In genomic region chr15:68028808-68029207, GRCh38 we compare ENCODE assay signal across 19 cellular contexts. TPM values are rescaled to one million over a fixed set of nuclear protein-coding genes. Genes with fewer than 3 reads are reported as not detected.
DNase-seq lines count a peak whose midpoint lies in the region; ATAC-seq, FAIRE-seq and TF ChIP-seq lines count a peak whose summit lies in the region.
"Had no signal": no experiment of that assay in that cellular context is flagged by ENCODE, and none has a peak within 500 bp of the region (broad histone marks: within the 10 kb centered on the region; RNA-seq: fewer than 3 reads in every experiment).

No MANE protein-coding gene starts in this region.

- in situ Hi-C loops in HepG2 (cut with HindIII; ENCODE audit: extremely low pct_ligation_motif_present, low pct_unique_long_range_greater_than_20kb), result no loop called here

- FAIRE-seq in HepG2 (lab: Jason Lieb, UNC), result no peak
- FAIRE-seq: G401.6, GM19239 had no signal

- H3K36me3 ChIP-seq in HepG2 (replicated peaks in 1 of 2; ENCODE audit: control insufficient read depth in 1 of 2, insufficient read depth in 2 of 2, low read length in 2 of 2) (no peaks in the 10 kb centered on the region), right lobe of liver (no peaks in the 10 kb centered on the region), upper lobe of left lung (no peaks in the 10 kb centered on the region)

- ATAC-seq in HepG2, result no peak
- ATAC-seq in right lobe of liver, result no peak
- no peak for ATAC-seq in HG03354 (IDR thresholded peaks at IDR 0.05; ENCODE audit: poor library complexity, severe bottlenecking, unreplicated experiment)
- ATAC-seq in upper lobe of left lung (ENCODE audit: low FRiP score in 2 of 2), result no peak

- intact Hi-C loops in HepG2 (cut with micrococcal nuclease; ENCODE audit: unreplicated experiment) (no loop called here), right lobe of liver (cut with DNase I) (no loop called here)

- TF ChIP-seq EP300 in HepG2 (IDR thresholded peaks at IDR 0.05; ENCODE audit: low read depth in 2 of 2, low read length in 2 of 2) (no peak), HepG2 (CRISPR knock-in tag; IDR thresholded peaks at IDR 0.05; ENCODE audit: borderline replicate concordance) (no peak), upper lobe of left lung (IDR thresholded peaks at IDR 0.05) (no peak)

- peaks cover 45% of the 10 kb centered on the region for H3K4me1 ChIP-seq in HepG2 (ENCODE audit: insufficient read depth, low read length)
- no peaks in the 10 kb centered on the region for H3K4me1 ChIP-seq in right lobe of liver
- H3K4me1 ChIP-seq in upper lobe of left lung, result peaks cover 5 to 9% (median 7%) of the 10 kb centered on the region in 4 donors

- H3K27ac ChIP-seq in HepG2 (ENCODE audit: extremely low read length, insufficient read depth, low read length) (no peak overlapping the region), right lobe of liver (no peak overlapping the region), VCaP (peak overlapping the region; percentile 44), upper lobe of left lung (no peak overlapping the region)

- H3K9ac ChIP-seq in HepG2 (ENCODE audit: insufficient read depth, low read depth, low read length), result no peak overlapping the region
- H3K9ac ChIP-seq: SK-N-SH had no signal

- WGBS in HepG2 (ENCODE audit: low lambda C conversion rate), result 30% methylated on average over 6 of the region's 6 CpGs
- 74% methylated on average over 6 of the region's 6 CpGs for WGBS in right lobe of liver (ENCODE audit: insufficient coverage, low coverage, low lambda C conversion rate, missing lambda C conversion rate)
- 72 to 78% methylated on average over 6 of the region's 6 CpGs for WGBS in upper lobe of left lung, 2 donors

- TF ChIP-seq POLR2A in HepG2 (IDR thresholded peaks at IDR 0.05; ENCODE audit: insufficient read depth in 1 of 2, low read depth in 2 of 2, low read length in 2 of 2) (no peak), right lobe of liver (IDR thresholded peaks at IDR 0.05) (no peak), upper lobe of left lung (IDR thresholded peaks at IDR 0.05) (no peak)

- TF ChIP-seq CTCF in HepG2 (CRISPR knock-in tag; IDR thresholded peaks at IDR 0.05) (no peak), right lobe of liver (IDR thresholded peaks at IDR 0.05) (no peak), VCaP (conservative IDR thresholded peaks at IDR 0.05) (no peak), upper lobe of left lung (IDR thresholded peaks at IDR 0.05) (no peak)

- no peak overlapping the region for H2AFZ ChIP-seq in HepG2 (ENCODE audit: low read length)

- peaks cover 2 to 17% of the 10 kb centered on the region in 2 experiments; a peak in 2 of 5 replicates for H3K27me3 ChIP-seq in HepG2 (ENCODE audit: control insufficient read depth in 1 of 2, insufficient read depth in 2 of 2, low read length in 2 of 2)
- no peaks in the 10 kb centered on the region for H3K27me3 ChIP-seq in right lobe of liver
- H3K27me3 ChIP-seq in upper lobe of left lung, result no peaks in the 10 kb centered on the region

- H3K9me3 ChIP-seq in HepG2 (ENCODE audit: low read length) (no peaks in the 10 kb centered on the region), right lobe of liver (no peaks in the 10 kb centered on the region), upper lobe of left lung (no peaks in the 10 kb centered on the region)
- H3K9me3 ChIP-seq: Caco-2, SK-N-SH had no signal

- no peak for TF ChIP-seq RAD21 in HepG2 (CRISPR knock-in tag; IDR thresholded peaks at IDR 0.05)

- CTCF ChIA-PET in HepG2 (lab: Yijun Ruan, JAX; ENCODE audit: low intra/inter-chr PET ratio, low total read pairs), result no interaction called here

- H3K79me2 ChIP-seq in HepG2 (ENCODE audit: insufficient read depth, low read length), result no peaks in the 10 kb centered on the region

- BruUV-seq in HepG2 (replicated peaks; lab: Mats Ljungman, UMichigan), result no TSS peak

- no peaks in the 10 kb centered on the region for H4K20me1 ChIP-seq in HepG2 (ENCODE audit: insufficient read depth, low read length)

- H3K4me2 ChIP-seq in HepG2 (ENCODE audit: low read depth, low read length), result peak overlapping the region; percentile 30; the same call in 1 of the 2 replicates
- H3K4me2 ChIP-seq: SK-N-SH had no signal

- H3K4me3 ChIP-seq in HepG2 (replicated peaks in 1 of 3; ENCODE audit: insufficient read depth in 1 of 3, low read depth in 2 of 3, low read length in 3 of 3) (no peak overlapping the region), right lobe of liver (no peak overlapping the region), upper lobe of left lung (no peak overlapping the region)

- POLR2A ChIA-PET in HepG2 (lab: Yijun Ruan, JAX), result interaction anchor here (1.1 kb wide), 1 partner anchor 83 kb away, joined by 3 read pairs; no protein-coding TSS in a partner anchor

- DNase-seq in HepG2 (ENCODE audit: low spot score) (no peak), right lobe of liver (no peak), NOMO-1 treated with dmso at 0.1 percent for 144 hours (lab: John Stamatoyannopoulos, UW; ENCODE audit: unreplicated experiment) (peak; percentile 3), upper lobe of left lung (no peak), COR-L47 (lab: John Stamatoyannopoulos, UW) (no peak), GOT3 (lab: John Stamatoyannopoulos, UW) (no peak)
- DNase-seq: 8988T; Caco-2; CD4-positive, CD25-positive, alpha-beta regulatory T cell; Karpas-422; NCI-H187; NCI-H2107; NCI-H524; Right ventricle myocardium superior; SK-N-SH had no signal

TF ChIP-seq in HepG2, 621 proteins besides CTCF, POLR2A, EP300 and RAD21 (continues in another document):
- TF ChIP-seq, protein P1, sequence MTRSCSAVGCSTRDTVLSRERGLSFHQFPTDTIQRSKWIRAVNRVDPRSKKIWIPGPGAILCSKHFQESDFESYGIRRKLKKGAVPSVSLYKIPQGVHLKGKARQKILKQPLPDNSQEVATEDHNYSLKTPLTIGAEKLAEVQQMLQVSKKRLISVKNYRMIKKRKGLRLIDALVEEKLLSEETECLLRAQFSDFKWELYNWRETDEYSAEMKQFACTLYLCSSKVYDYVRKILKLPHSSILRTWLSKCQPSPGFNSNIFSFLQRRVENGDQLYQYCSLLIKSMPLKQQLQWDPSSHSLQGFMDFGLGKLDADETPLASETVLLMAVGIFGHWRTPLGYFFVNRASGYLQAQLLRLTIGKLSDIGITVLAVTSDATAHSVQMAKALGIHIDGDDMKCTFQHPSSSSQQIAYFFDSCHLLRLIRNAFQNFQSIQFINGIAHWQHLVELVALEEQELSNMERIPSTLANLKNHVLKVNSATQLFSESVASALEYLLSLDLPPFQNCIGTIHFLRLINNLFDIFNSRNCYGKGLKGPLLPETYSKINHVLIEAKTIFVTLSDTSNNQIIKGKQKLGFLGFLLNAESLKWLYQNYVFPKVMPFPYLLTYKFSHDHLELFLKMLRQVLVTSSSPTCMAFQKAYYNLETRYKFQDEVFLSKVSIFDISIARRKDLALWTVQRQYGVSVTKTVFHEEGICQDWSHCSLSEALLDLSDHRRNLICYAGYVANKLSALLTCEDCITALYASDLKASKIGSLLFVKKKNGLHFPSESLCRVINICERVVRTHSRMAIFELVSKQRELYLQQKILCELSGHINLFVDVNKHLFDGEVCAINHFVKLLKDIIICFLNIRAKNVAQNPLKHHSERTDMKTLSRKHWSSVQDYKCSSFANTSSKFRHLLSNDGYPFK (CRISPR knock-in tag; IDR thresholded peaks at IDR 0.05; ENCODE audit: borderline replicate concordance), result no peak
- TF ChIP-seq HDAC6 (IDR thresholded peaks at IDR 0.05; ENCODE audit: low read depth, low read length), result no peak
- TF ChIP-seq, protein P2, sequence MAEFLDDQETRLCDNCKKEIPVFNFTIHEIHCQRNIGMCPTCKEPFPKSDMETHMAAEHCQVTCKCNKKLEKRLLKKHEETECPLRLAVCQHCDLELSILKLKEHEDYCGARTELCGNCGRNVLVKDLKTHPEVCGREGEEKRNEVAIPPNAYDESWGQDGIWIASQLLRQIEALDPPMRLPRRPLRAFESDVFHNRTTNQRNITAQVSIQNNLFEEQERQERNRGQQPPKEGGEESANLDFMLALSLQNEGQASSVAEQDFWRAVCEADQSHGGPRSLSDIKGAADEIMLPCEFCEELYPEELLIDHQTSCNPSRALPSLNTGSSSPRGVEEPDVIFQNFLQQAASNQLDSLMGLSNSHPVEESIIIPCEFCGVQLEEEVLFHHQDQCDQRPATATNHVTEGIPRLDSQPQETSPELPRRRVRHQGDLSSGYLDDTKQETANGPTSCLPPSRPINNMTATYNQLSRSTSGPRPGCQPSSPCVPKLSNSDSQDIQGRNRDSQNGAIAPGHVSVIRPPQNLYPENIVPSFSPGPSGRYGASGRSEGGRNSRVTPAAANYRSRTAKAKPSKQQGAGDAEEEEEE (CRISPR knock-in tag; IDR thresholded peaks at IDR 0.05; ENCODE audit: borderline replicate concordance), result no peak

RNA-seq across cellular contexts. Expression of gene PIAS1, which starts 25.3 kb away (rescaled TPM):
- total RNA-seq in HepG2 (2016; rRNA removed; fragmentation: Illumina TruSeq; extraction: Trizol) (20.7 and 23.2 TPM in 2 replicates), right lobe of liver (10 to 100 TPM in 5 of 6 experiments, 1 to 10 TPM in 1; 8.1 to 17.3 (median 13.1) TPM), upper lobe of left lung (100 to 1,000 TPM in 1 of 6 donors, 10 to 100 TPM in 5; 44.7 to 114 (median 64.3) TPM)
- 13.3 and 13.7 TPM in 2 replicates for total RNA-seq in HepG2 (2016; cell fraction: cytosol; rRNA removed; fragmentation: Illumina TruSeq; extraction: Trizol; ENCODE audit: low read depth)
- total RNA-seq in HepG2 (2016; cell fraction: insoluble cytoplasmic fraction; rRNA removed; fragmentation: Illumina TruSeq; extraction: Trizol), result 19.2 and 20.9 TPM in 2 replicates
- total RNA-seq in HepG2 (2016; cell fraction: membrane; rRNA removed; fragmentation: Illumina TruSeq; extraction: Trizol), result 15.7 and 17.4 TPM in 2 replicates
- 40.8 and 44.2 TPM in 2 replicates for total RNA-seq in HepG2 (2016; cell fraction: nucleus; rRNA removed; fragmentation: Illumina TruSeq; extraction: Trizol)
- 27.8 and 33.7 TPM in 2 replicates for polyA plus RNA-seq in HepG2 (2011; rRNA removed)
- 20.2 and 22.2 TPM in 2 replicates for polyA plus RNA-seq in HepG2 (2011; cell fraction: cytosol; rRNA removed)
- polyA plus RNA-seq in HepG2 (2011; cell fraction: nucleus; rRNA removed), result 52.0 and 60.6 TPM in 2 replicates
- polyA plus RNA-seq in HepG2 (2012), result 21.4 and 23.7 TPM in 2 replicates
- 1.9 and 2.4 TPM in 2 replicates for polyA plus RNA-seq in HepG2 (2016; cell fraction: cytosol; fragmentation: Illumina TruSeq; extraction: Trizol; ENCODE audit: low read depth)
- 26.7 and 30.0 TPM in 2 replicates for polyA plus RNA-seq in HepG2 (2016; cell fraction: insoluble cytoplasmic fraction; fragmentation: Illumina TruSeq; extraction: Trizol; ENCODE audit: low read depth)
- polyA plus RNA-seq in HepG2 (2016; cell fraction: membrane; fragmentation: Illumina TruSeq; extraction: Trizol; ENCODE audit: low read depth), result 4.2 and 4.8 TPM in 2 replicates
- polyA plus RNA-seq in HepG2 (2016; cell fraction: nucleus; fragmentation: Illumina TruSeq; extraction: Trizol; ENCODE audit: insufficient read depth, low read depth), result 25.3 and 26.6 TPM in 2 replicates
- 79.4 and 97.0 TPM in 2 replicates for polyA minus RNA-seq in HepG2 (2011; rRNA and poly(A)+ RNA removed; ENCODE audit: low replicate concordance)
- polyA minus RNA-seq in HepG2 (2011; cell fraction: cytosol; rRNA and poly(A)+ RNA removed), result 25.3 and 29.3 TPM in 2 replicates
- 120 and 122 TPM in 2 replicates for polyA minus RNA-seq in HepG2 (2011; cell fraction: nucleus; rRNA and poly(A)+ RNA removed)
